In the genomic region with DNA sequence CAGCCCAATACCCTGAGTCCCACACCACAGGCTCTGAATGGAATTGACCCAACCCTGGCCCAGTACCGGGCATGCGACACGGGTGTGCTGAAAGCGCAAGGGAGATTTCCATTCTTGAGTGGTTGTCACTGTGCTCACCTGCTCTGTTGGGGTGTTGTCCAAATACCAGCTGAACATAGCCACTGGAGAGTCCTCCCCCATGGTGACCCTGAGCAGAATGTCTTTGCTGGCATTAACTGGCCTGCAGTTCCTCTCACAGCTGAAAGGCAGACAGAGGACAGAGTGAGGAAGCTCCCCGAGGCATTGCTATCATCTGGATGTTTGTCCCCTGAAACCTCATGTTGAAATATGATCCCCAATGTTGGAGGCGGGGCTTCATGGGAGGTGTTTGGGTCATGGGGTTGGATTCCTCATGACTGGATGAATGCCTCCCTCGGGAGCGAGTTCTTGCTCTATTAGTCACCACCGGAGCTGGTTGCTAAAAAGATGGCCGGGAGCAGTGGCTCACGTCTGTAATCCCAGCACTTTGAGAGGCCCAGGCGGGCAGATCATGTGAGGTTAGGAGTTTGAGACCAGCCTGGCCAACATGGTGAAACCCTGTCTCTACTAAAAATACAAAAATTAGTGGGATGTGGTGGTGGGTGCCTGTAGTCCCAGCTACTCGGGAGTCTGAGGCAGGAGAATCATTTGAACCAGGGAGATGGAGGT, we compare ENCODE assay signal across 1 cellular context.
A peak's percentile ranks its signal among the peaks of the same experiment; 100 is the strongest.
TF ChIP-seq lines count a peak whose summit lies in the region.

No MANE protein-coding gene starts in this region.

TF ChIP-seq in HEK293, 187 proteins besides CTCF, POLR2A, EP300 and RAD21 (continued from another document and continues in another):
- TF ChIP-seq, protein P1, sequence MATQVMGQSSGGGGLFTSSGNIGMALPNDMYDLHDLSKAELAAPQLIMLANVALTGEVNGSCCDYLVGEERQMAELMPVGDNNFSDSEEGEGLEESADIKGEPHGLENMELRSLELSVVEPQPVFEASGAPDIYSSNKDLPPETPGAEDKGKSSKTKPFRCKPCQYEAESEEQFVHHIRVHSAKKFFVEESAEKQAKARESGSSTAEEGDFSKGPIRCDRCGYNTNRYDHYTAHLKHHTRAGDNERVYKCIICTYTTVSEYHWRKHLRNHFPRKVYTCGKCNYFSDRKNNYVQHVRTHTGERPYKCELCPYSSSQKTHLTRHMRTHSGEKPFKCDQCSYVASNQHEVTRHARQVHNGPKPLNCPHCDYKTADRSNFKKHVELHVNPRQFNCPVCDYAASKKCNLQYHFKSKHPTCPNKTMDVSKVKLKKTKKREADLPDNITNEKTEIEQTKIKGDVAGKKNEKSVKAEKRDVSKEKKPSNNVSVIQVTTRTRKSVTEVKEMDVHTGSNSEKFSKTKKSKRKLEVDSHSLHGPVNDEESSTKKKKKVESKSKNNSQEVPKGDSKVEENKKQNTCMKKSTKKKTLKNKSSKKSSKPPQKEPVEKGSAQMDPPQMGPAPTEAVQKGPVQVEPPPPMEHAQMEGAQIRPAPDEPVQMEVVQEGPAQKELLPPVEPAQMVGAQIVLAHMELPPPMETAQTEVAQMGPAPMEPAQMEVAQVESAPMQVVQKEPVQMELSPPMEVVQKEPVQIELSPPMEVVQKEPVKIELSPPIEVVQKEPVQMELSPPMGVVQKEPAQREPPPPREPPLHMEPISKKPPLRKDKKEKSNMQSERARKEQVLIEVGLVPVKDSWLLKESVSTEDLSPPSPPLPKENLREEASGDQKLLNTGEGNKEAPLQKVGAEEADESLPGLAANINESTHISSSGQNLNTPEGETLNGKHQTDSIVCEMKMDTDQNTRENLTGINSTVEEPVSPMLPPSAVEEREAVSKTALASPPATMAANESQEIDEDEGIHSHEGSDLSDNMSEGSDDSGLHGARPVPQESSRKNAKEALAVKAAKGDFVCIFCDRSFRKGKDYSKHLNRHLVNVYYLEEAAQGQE (tag by site-specific recombination; IDR thresholded peaks at IDR 0.05): no peak
- no peak for TF ChIP-seq ZNF121 (tag by site-specific recombination; IDR thresholded peaks at IDR 0.05)
- no peak for TF ChIP-seq TRIM28 (IDR thresholded peaks at IDR 0.05; ENCODE audit: borderline replicate concordance, low read length)
- TF ChIP-seq ZNF394 (tag by site-specific recombination; IDR thresholded peaks at IDR 0.05; ENCODE audit: borderline replicate concordance): peak; percentile 29; the same call in 1 of the 2 replicates
- no peak for TF ChIP-seq ZNF624 (tag by site-specific recombination; IDR thresholded peaks at IDR 0.05)
- 0 out of 2 replicates have a peak, but pooled peaks have one; percentile 10 for TF ChIP-seq ZFHX2 (tag by site-specific recombination; conservative IDR thresholded peaks at IDR 0.05)
- no peak for TF ChIP-seq ZNF521 (tag by site-specific recombination; IDR thresholded peaks at IDR 0.05)
- TF ChIP-seq ZNF311 (tag by site-specific recombination; IDR thresholded peaks at IDR 0.05; ENCODE audit: borderline replicate concordance): no peak
- TF ChIP-seq ZNF366 (tag by site-specific recombination; conservative IDR thresholded peaks at IDR 0.05): no peak; the same call in 1 of the 2 replicates
- no peak for TF ChIP-seq ZNF561 (tag by site-specific recombination; IDR thresholded peaks at IDR 0.05; ENCODE audit: borderline replicate concordance)
- no peak for TF ChIP-seq ZNF148 (tag by site-specific recombination; IDR thresholded peaks at IDR 0.05; ENCODE audit: borderline replicate concordance)
- TF ChIP-seq ZNF645 (tag by site-specific recombination; IDR thresholded peaks at IDR 0.05): no peak
- TF ChIP-seq, protein P2, sequence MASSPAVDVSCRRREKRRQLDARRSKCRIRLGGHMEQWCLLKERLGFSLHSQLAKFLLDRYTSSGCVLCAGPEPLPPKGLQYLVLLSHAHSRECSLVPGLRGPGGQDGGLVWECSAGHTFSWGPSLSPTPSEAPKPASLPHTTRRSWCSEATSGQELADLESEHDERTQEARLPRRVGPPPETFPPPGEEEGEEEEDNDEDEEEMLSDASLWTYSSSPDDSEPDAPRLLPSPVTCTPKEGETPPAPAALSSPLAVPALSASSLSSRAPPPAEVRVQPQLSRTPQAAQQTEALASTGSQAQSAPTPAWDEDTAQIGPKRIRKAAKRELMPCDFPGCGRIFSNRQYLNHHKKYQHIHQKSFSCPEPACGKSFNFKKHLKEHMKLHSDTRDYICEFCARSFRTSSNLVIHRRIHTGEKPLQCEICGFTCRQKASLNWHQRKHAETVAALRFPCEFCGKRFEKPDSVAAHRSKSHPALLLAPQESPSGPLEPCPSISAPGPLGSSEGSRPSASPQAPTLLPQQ (tag by site-specific recombination; IDR thresholded peaks at IDR 0.05): peak; percentile 54; the same call in 1 of the 2 replicates
- peak; percentile 42; the same call in 1 of the 2 replicates for TF ChIP-seq ZBTB20 (tag by site-specific recombination; IDR thresholded peaks at IDR 0.05)
- TF ChIP-seq ZNF768 (tag by site-specific recombination; IDR thresholded peaks at IDR 0.05): no peak
- TF ChIP-seq ZNF530 (tag by site-specific recombination; IDR thresholded peaks at IDR 0.05; ENCODE audit: low read depth): no peak
- no peak for TF ChIP-seq ZNF664 (tag by site-specific recombination; IDR thresholded peaks at IDR 0.05)
- no peak for TF ChIP-seq ZNF184 (tag by site-specific recombination; IDR thresholded peaks at IDR 0.05)
- no peak for TF ChIP-seq ZNF138 (tag by site-specific recombination; IDR thresholded peaks at IDR 0.05; ENCODE audit: borderline replicate concordance)
- peak; percentile 76; the same call in 1 of the 2 replicates for TF ChIP-seq ZEB2 (tag by site-specific recombination; IDR thresholded peaks at IDR 0.05)
- no peak for TF ChIP-seq OVOL3 (tag by site-specific recombination; IDR thresholded peaks at IDR 0.05)
- no peak for TF ChIP-seq ZBTB7A (tag by site-specific recombination; IDR thresholded peaks at IDR 0.05; ENCODE audit: low read depth)
- TF ChIP-seq WT1 (tag by site-specific recombination; IDR thresholded peaks at IDR 0.05): no peak; the same call in 1 of the 2 replicates
- no peak for TF ChIP-seq ZNF544 (tag by site-specific recombination; IDR thresholded peaks at IDR 0.05)
- TF ChIP-seq, protein P3, sequence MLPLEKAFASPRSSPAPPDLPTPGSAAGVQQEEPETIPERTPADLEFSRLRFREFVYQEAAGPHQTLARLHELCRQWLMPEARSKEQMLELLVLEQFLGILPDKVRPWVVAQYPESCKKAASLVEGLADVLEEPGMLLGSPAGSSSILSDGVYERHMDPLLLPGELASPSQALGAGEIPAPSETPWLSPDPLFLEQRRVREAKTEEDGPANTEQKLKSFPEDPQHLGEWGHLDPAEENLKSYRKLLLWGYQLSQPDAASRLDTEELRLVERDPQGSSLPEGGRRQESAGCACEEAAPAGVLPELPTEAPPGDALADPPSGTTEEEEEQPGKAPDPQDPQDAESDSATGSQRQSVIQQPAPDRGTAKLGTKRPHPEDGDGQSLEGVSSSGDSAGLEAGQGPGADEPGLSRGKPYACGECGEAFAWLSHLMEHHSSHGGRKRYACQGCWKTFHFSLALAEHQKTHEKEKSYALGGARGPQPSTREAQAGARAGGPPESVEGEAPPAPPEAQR (tag by site-specific recombination; IDR thresholded peaks at IDR 0.05): no peak
- 0 out of 2 replicates have a peak, but pooled peaks have one; percentile 36 for TF ChIP-seq ZNF324 (tag by site-specific recombination; IDR thresholded peaks at IDR 0.05)
- TF ChIP-seq KLF10 (tag by site-specific recombination; IDR thresholded peaks at IDR 0.05): no peak; the same call in 1 of the 2 replicates
- TF ChIP-seq ZNF513 (tag by site-specific recombination; IDR thresholded peaks at IDR 0.05): no peak
- TF ChIP-seq ZNF596 (tag by site-specific recombination; IDR thresholded peaks at IDR 0.05): no peak
- TF ChIP-seq ZNF23 (tag by site-specific recombination; IDR thresholded peaks at IDR 0.05; ENCODE audit: borderline replicate concordance): no peak
- TF ChIP-seq, protein P4, sequence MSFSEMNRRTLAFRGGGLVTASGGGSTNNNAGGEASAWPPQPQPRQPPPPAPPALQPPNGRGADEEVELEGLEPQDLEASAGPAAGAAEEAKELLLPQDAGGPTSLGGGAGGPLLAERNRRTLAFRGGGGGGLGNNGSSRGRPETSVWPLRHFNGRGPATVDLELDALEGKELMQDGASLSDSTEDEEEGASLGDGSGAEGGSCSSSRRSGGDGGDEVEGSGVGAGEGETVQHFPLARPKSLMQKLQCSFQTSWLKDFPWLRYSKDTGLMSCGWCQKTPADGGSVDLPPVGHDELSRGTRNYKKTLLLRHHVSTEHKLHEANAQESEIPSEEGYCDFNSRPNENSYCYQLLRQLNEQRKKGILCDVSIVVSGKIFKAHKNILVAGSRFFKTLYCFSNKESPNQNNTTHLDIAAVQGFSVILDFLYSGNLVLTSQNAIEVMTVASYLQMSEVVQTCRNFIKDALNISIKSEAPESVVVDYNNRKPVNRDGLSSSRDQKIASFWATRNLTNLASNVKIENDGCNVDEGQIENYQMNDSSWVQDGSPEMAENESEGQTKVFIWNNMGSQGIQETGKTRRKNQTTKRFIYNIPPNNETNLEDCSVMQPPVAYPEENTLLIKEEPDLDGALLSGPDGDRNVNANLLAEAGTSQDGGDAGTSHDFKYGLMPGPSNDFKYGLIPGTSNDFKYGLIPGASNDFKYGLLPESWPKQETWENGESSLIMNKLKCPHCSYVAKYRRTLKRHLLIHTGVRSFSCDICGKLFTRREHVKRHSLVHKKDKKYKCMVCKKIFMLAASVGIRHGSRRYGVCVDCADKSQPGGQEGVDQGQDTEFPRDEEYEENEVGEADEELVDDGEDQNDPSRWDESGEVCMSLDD (tag by site-specific recombination; IDR thresholded peaks at IDR 0.05): no peak
- TF ChIP-seq ZNF214 (tag by site-specific recombination; IDR thresholded peaks at IDR 0.05; ENCODE audit: borderline replicate concordance): no peak
- TF ChIP-seq ZNF626 (tag by site-specific recombination; IDR thresholded peaks at IDR 0.05): no peak
- no peak for TF ChIP-seq ZNF830 (tag by site-specific recombination; IDR thresholded peaks at IDR 0.05; ENCODE audit: low read depth)
- no peak for TF ChIP-seq ZNF112 (tag by site-specific recombination; IDR thresholded peaks at IDR 0.05)
- TF ChIP-seq ZNF514 (tag by site-specific recombination; IDR thresholded peaks at IDR 0.05): no peak
- 0 out of 2 replicates have a peak, but pooled peaks have one; percentile 6 for TF ChIP-seq ZNF398 (tag by site-specific recombination; IDR thresholded peaks at IDR 0.05)
- TF ChIP-seq KLF16 (tag by site-specific recombination; IDR thresholded peaks at IDR 0.05): 0 out of 2 replicates have a peak, but pooled peaks have one; percentile 40
- TF ChIP-seq ZNF529 (tag by site-specific recombination; IDR thresholded peaks at IDR 0.05; ENCODE audit: insufficient replicate concordance): no peak
- TF ChIP-seq ZNF670 (tag by site-specific recombination; IDR thresholded peaks at IDR 0.05; ENCODE audit: low read depth): no peak
- no peak for TF ChIP-seq ZNF76 (tag by site-specific recombination; IDR thresholded peaks at IDR 0.05; ENCODE audit: borderline replicate concordance, low read depth)
- TF ChIP-seq ZNF677 (tag by site-specific recombination; IDR thresholded peaks at IDR 0.05): no peak
- peak; percentile 81 for TF ChIP-seq GLIS1 (tag by site-specific recombination; IDR thresholded peaks at IDR 0.05)
- no peak for TF ChIP-seq ZNF623 (tag by site-specific recombination; IDR thresholded peaks at IDR 0.05)
